In the genomic region with DNA sequence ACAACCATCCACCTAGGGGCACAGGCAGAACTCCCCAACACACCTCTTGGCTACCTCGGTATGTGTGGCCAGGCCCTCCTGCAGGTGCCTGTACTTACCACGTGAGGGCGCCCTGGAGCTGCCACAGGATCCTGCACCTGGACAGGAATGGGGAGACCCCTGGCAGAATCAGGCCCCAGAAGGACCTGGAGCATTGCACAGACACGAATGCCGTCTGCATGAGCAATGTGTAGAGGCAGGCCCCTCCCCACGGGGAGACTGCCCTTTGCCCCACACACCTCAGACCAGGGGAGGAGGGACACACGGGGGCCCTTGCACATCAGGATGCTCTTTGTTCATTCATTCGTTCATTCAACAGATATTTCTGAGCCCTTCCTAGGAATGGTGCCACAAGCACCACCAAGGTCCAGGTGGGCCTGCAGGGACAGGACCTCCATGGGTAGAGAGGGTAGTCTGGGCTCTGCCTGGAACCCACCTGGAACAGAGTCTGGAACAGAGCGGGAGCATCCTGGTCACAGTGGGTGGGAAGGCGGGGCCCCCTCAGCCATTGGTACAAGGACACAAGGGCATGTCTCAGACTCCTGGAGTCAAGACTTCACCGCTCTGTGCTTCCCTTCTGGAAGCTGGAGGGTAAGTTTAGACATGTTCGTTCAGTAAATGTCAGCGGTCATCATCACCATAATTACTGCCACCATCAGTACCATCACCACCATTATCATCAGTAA, we compare ENCODE assay signal across 8 cellular contexts. TPM values are rescaled to one million over a fixed set of nuclear protein-coding genes. Genes with fewer than 3 reads are reported as not detected.
A peak's percentile ranks its signal among the peaks of the same experiment; 100 is the strongest.
DNase-seq lines count a peak whose midpoint lies in the region; ATAC-seq and TF ChIP-seq lines count a peak whose summit lies in the region.

No MANE protein-coding gene starts in this region.

- H3K27me3 ChIP-seq in Karpas-422 (ENCODE audit: low read length): no peaks in the 10 kb centered on the region
- H3K27me3 ChIP-seq in tibial nerve: peaks cover 6 to 51% of the 10 kb centered on the region in 2 donors

- H3K9me3 ChIP-seq in Karpas-422 (ENCODE audit: low read length): no peaks in the 10 kb centered on the region
- no peaks in the 10 kb centered on the region for H3K9me3 ChIP-seq in tibial nerve

- H3K4me1 ChIP-seq in Karpas-422 (ENCODE audit: low read length) (peaks cover 6% of the 10 kb centered on the region), tibial nerve (peaks cover 0 to 14% (median 7%) of the 10 kb centered on the region in 4 donors)

- H3K36me3 ChIP-seq in Karpas-422 (ENCODE audit: insufficient read depth, low read length): no peaks in the 10 kb centered on the region
- H3K36me3 ChIP-seq in tibial nerve: no peaks in the 10 kb centered on the region

- H3K27ac ChIP-seq in Karpas-422 (ENCODE audit: low read length) (no peak overlapping the region), tibial nerve (no peak overlapping the region)

- no peak for TF ChIP-seq EP300 in tibial nerve (IDR thresholded peaks at IDR 0.05)

- H3K9ac ChIP-seq in Karpas-422 (ENCODE audit: low read length): no peak overlapping the region

- no peak overlapping the region for H2AFZ ChIP-seq in Karpas-422 (ENCODE audit: low read length)

- DNase-seq in EL (peak; percentile 38), Karpas-422 (peak; percentile 82), dermis blood vessel endothelial cell (peak; percentile 64), myocyte (ENCODE audit: low read depth) (peak; percentile 38), tibial nerve (ENCODE audit: low spot score in 2 of 2) (peak in 1 of 2 donors; percentile 7)
- peak; percentile 34 for DNase-seq in activated CD4-positive, alpha-beta T cell treated with anti-CD3 and anti-CD28 coated beads for 1 hour

- no peak for ATAC-seq in GM21381 (IDR thresholded peaks at IDR 0.05; ENCODE audit: unreplicated experiment)
- ATAC-seq in GM18870 (IDR thresholded peaks at IDR 0.05; ENCODE audit: unreplicated experiment): no peak

- TF ChIP-seq POLR2A in tibial nerve (IDR thresholded peaks at IDR 0.05): no peak

- H3K4me2 ChIP-seq in Karpas-422 (ENCODE audit: low read depth, low read length, poor library complexity, severe bottlenecking): no peak overlapping the region

- WGBS in tibial nerve, 2 donors: 52 to 53% methylated on average over 10 to 12 of the region's 13 CpGs

- H3K79me2 ChIP-seq in Karpas-422 (ENCODE audit: low read length): no peaks in the 10 kb centered on the region

- peaks cover 13% of the 10 kb centered on the region for H4K20me1 ChIP-seq in Karpas-422 (ENCODE audit: insufficient read depth, low read depth, low read length)

- no peaks in the 10 kb centered on the region for H3K9me2 ChIP-seq in Karpas-422 (replicated peaks; ENCODE audit: insufficient read depth, low read length)

- peak; percentile 42 to 57 (median 54) for TF ChIP-seq CTCF in tibial nerve (IDR thresholded peaks at IDR 0.05)

- H3K4me3 ChIP-seq in Karpas-422 (ENCODE audit: low read length) (no peak overlapping the region), tibial nerve (no peak overlapping the region)

RNA-seq across cellular contexts. Expression of a gene that starts 32.3 kb away (rescaled TPM):
- total RNA-seq in Karpas-422 (2014; rRNA removed; shearing (Covaris generic); ENCODE audit: low replicate concordance): 24.1 and 27.1 TPM in 2 replicates
- total RNA-seq in dermis blood vessel endothelial cell: 18.4 and 28.1 TPM in 2 replicates
- 28.5 and 36.1 TPM in 2 replicates for total RNA-seq in myocyte
- polyA plus RNA-seq in myocyte (2012): 32.0 TPM
- total RNA-seq in tibial nerve: 10 to 100 TPM; 20.7 to 25.5 (median 23.3) TPM

RNA-seq across cellular contexts. Expression of a gene that starts 52.1 kb away (rescaled TPM):
- 10.7 and 23.3 TPM in 2 replicates for total RNA-seq in Karpas-422 (2014; rRNA removed; shearing (Covaris generic); ENCODE audit: low replicate concordance)
- total RNA-seq in dermis blood vessel endothelial cell (not detected in 2 replicates), myocyte (not detected in 2 replicates), tibial nerve (10 to 100 TPM; 29.4 to 53.1 (median 42.2) TPM)
- polyA plus RNA-seq in myocyte (2012): 0.11 TPM

Comparison
In these comparisons a context has a peak if more than half of its experiments do, and no peak if none do; other contexts are left out.
1. RNA of a gene that starts 52.1 kb away (total RNA-seq): 29.4 to 53.1 TPM in tibial nerve and 10.7 to 23.3 TPM in Karpas-422; not detected in dermis blood vessel endothelial cell and not detected in myocyte; every median in the first group is over 10 times any median in the second.